9 cellular contexts compared by ENCODE assay signal in the genomic region with DNA sequence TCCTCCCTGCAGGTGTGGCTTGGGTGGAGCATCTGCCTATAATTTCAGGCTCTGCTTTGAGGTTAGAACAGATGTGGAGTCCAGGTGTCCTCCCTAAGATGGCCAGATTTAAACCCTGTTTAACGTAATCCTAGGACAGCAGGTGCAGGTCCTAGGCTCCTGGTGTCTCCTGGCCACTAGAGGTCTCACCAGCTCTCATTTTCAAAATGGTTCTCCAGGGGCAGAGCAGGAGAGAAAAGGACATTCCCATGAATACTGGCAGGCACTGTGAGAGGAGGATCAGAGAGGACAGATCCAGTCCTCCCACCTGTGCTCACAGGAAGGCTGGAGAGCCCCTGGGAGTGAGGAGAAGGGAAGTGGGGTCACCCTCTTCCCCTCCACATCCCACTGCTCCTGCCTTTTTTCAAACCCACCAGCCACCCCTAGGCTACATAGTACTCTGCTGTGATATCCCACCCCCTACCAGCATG.
DNase-seq lines count a peak whose midpoint lies in the region; ATAC-seq, FAIRE-seq and TF ChIP-seq lines count a peak whose summit lies in the region.
"Had no signal": no experiment of that assay in that cellular context is flagged by ENCODE, and none has a peak within 500 bp of the region (broad histone marks: within the 10 kb centered on the region; RNA-seq: fewer than 3 reads in every experiment).

No MANE protein-coding gene starts in this region.

- TF ChIP-seq CTCF in endothelial cell of umbilical vein (IDR thresholded peaks at IDR 0.05; ENCODE audit: extremely low read depth in 1 of 2, insufficient read depth in 1 of 2, low read depth in 1 of 2, low read length in 2 of 2) = peak; percentile 66 to 72

- no peak overlapping the region for H3K4me2 ChIP-seq in endothelial cell of umbilical vein (ENCODE audit: insufficient read depth, low read length)

- no peaks in the 10 kb centered on the region for H3K79me2 ChIP-seq in endothelial cell of umbilical vein (ENCODE audit: control insufficient read depth, insufficient read depth, low read length)

- no peak overlapping the region for H3K9ac ChIP-seq in endothelial cell of umbilical vein (replicated peaks; ENCODE audit: extremely low read depth, insufficient read depth, low read length)

- dilution Hi-C loops in endothelial cell of umbilical vein (cut with MboI; ENCODE audit: extremely low pct_ligation_motif_present, low sequenced_read_pairs) = no loop called here

- no TSS peak for BruUV-seq in endothelial cell of umbilical vein (replicated peaks; lab: Mats Ljungman, UMichigan)

- FAIRE-seq in endothelial cell of umbilical vein (lab: Jason Lieb, UNC) = peak; percentile 80
- FAIRE-seq: TTC549 had no signal

- ATAC-seq in HG03520 (IDR thresholded peaks at IDR 0.05; ENCODE audit: unreplicated experiment) (no peak), GM21825 (IDR thresholded peaks at IDR 0.05; ENCODE audit: unreplicated experiment) (no peak), GM18502 (IDR thresholded peaks at IDR 0.05; ENCODE audit: poor library complexity, unreplicated experiment) (no peak)

- no peaks in the 10 kb centered on the region for H4K20me1 ChIP-seq in endothelial cell of umbilical vein (replicated peaks; ENCODE audit: control insufficient read depth, extremely low read depth, insufficient read depth, low read length)

- no peak for TF ChIP-seq POLR2A in endothelial cell of umbilical vein (IDR thresholded peaks at IDR 0.05; ENCODE audit: low read depth, low read length)

- CTCF ChIA-PET in endothelial cell of umbilical vein (lab: Charles Lee) = interaction anchor here (0.5 to 2.6 kb wide), 19 partner anchors 9 to 434 kb away, joined by 3 to 37 read pairs (median 4); no protein-coding TSS in a partner anchor

- no peaks in the 10 kb centered on the region for H3K36me3 ChIP-seq in endothelial cell of umbilical vein (ENCODE audit: control insufficient read depth in 2 of 2, extremely low read depth in 1 of 2, insufficient read depth in 2 of 2, low read length in 2 of 2)

- no peaks in the 10 kb centered on the region for H3K27me3 ChIP-seq in endothelial cell of umbilical vein (ENCODE audit: control insufficient read depth in 2 of 2, insufficient read depth in 2 of 2, low read length in 2 of 2)

- no peak overlapping the region for H3K27ac ChIP-seq in endothelial cell of umbilical vein (ENCODE audit: insufficient read depth, low read depth, low read length)

- POLR2A ChIA-PET in endothelial cell of umbilical vein (lab: Charles Lee) = no interaction called here

- H3K9me1 ChIP-seq in endothelial cell of umbilical vein (replicated peaks; ENCODE audit: control insufficient read depth, extremely low read depth, insufficient read depth, low read length) = no peaks in the 10 kb centered on the region

- no peak overlapping the region for H2AFZ ChIP-seq in endothelial cell of umbilical vein (ENCODE audit: low read depth, low read length)

- intact Hi-C loops in endothelial cell of umbilical vein (cut with micrococcal nuclease) = loop anchor here (1.0 kb wide), 2 partner anchors 415 to 434 kb away; no protein-coding TSS in a partner anchor

- no peak overlapping the region for H3K4me3 ChIP-seq in endothelial cell of umbilical vein (replicated peaks in 1 of 3; ENCODE audit: insufficient read depth in 1 of 3, low read depth in 1 of 3, low read length in 3 of 3)

- H3K9me3 ChIP-seq in endothelial cell of umbilical vein (replicated peaks; ENCODE audit: control insufficient read depth, insufficient read depth, low read length) = no peaks in the 10 kb centered on the region

- H3K4me1 ChIP-seq in endothelial cell of umbilical vein (ENCODE audit: control insufficient read depth, extremely low read depth, insufficient read depth, low read length) = no peaks in the 10 kb centered on the region

- DNase-seq in GDM1 (lab: John Stamatoyannopoulos, UW) = peak; percentile 12
- DNase-seq in M059J (ENCODE audit: low read depth) = peak; percentile 66
- peak; percentile 51 for DNase-seq in RKO (ENCODE audit: low spot score)
- DNase-seq in endothelial cell of umbilical vein (ENCODE audit: low read depth, low spot score) = peak; percentile 35
- DNase-seq in mucosa of gallbladder (ENCODE audit: low spot score) = peak; percentile 55

TF ChIP-seq in endothelial cell of umbilical vein, 7 proteins besides CTCF, POLR2A, EP300 and RAD21:
- TF ChIP-seq FOS (IDR thresholded peaks at IDR 0.05; ENCODE audit: borderline replicate concordance, insufficient read depth, low read length) (no peak), MYC (IDR thresholded peaks at IDR 0.05; ENCODE audit: low read depth, low read length) (no peak), POLR2AphosphoS5 (IDR thresholded peaks at IDR 0.05; ENCODE audit: insufficient read depth, low read depth, low read length) (no peak)
TF ChIP-seq in endothelial cell of umbilical vein: peak in this region for 0.

Comparison
In these comparisons a context has a peak if more than half of its experiments do, and no peak if none do; other contexts are left out.
1. DNase-seq: peak in every context shown above with its lines; median percentile 66 in M059J; 55 in mucosa of gallbladder; 51 in RKO; 35 in endothelial cell of umbilical vein; 12 in GDM1.